19 cellular contexts compared by ENCODE assay signal in the genomic region with DNA sequence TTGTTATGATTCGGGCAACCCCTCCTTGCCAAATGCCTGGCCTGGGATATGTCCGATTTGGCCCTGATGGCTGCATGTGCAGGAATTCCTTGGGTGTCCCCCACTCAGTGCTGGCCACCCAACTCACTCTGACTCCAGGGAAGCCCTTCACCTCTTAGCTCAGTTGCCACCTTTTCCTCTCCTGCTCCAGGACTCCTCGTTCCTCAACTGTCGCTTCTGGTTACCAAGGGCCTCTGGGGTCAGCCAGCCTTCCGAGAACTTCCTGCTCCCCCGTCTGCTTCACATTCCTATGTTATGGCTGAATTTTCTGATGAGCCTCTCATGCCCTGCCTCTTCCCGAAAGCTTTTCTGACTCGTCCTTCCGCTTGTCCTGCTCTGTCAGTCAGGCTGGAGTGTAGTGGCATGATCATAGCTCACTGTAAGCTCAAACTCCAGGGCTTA.
DNase-seq lines count a peak whose midpoint lies in the region; ATAC-seq and TF ChIP-seq lines count a peak whose summit lies in the region.
"Had no signal": no experiment of that assay in that cellular context is flagged by ENCODE, and none has a peak within 500 bp of the region (broad histone marks: within the 10 kb centered on the region; RNA-seq: fewer than 3 reads in every experiment).

No MANE protein-coding gene starts in this region.

- no peak for TF ChIP-seq POLR2A in vagina (IDR thresholded peaks at IDR 0.05)

- no peaks in the 10 kb centered on the region for H3K9me3 ChIP-seq in right atrium auricular region
- no peaks in the 10 kb centered on the region for H3K9me3 ChIP-seq in vagina
- H3K9me3 ChIP-seq: SJCRH30 had no signal

- no peak for TF ChIP-seq CTCF in right atrium auricular region (IDR thresholded peaks at IDR 0.05)
- no peak for TF ChIP-seq CTCF in fibroblast of villous mesenchyme (IDR thresholded peaks at IDR 0.05; ENCODE audit: insufficient read depth, low read depth, low read length)
- no peak for TF ChIP-seq CTCF in nephron progenitor cell (IDR thresholded peaks at IDR 0.05)
- TF ChIP-seq CTCF in vagina (IDR thresholded peaks at IDR 0.05): no peak

- no peaks in the 10 kb centered on the region for H3K4me1 ChIP-seq in right atrium auricular region
- H3K4me1 ChIP-seq in vagina: no peaks in the 10 kb centered on the region
- H3K4me1 ChIP-seq: SJCRH30 had no signal

- H3K36me3 Mint-ChIP-seq in nephron progenitor cell (ENCODE audit: low read depth): no peaks in the 10 kb centered on the region

- H3K4me3 Mint-ChIP-seq in nephron progenitor cell: no peak overlapping the region
- H3K4me3 Mint-ChIP-seq: B cell had no signal

- H3K4me1 Mint-ChIP-seq in nephron progenitor cell: peaks cover 9% of the 10 kb centered on the region
- H3K4me1 Mint-ChIP-seq: B cell had no signal

- no peaks in the 10 kb centered on the region for H3K36me3 ChIP-seq in right atrium auricular region
- no peaks in the 10 kb centered on the region for H3K36me3 ChIP-seq in vagina
- H3K36me3 ChIP-seq: SJCRH30 had no signal

- no peak for ATAC-seq in Right ventricle myocardium superior (ENCODE audit: poor library complexity)

- intact Hi-C loops in Right ventricle myocardium superior (cut with DNase I) (no loop called here), vagina (cut with DNase I) (no loop called here)

- peaks cover 6% of the 10 kb centered on the region for H3K9me3 Mint-ChIP-seq in nephron progenitor cell

- peak; percentile 42 for DNase-seq in right atrium auricular region (ENCODE audit: low spot score)
- DNase-seq in Right ventricle myocardium superior: no peak
- DNase-seq in fibroblast of villous mesenchyme (ENCODE audit: low read depth): peak; percentile 6
- DNase-seq in nephron progenitor cell: no peak
- DNase-seq in vagina (ENCODE audit: extremely low spot score in 2 of 2): peak; percentile 58 to 77
- no peak for DNase-seq in NK-92 (lab: John Stamatoyannopoulos, UW; ENCODE audit: unreplicated experiment)
- DNase-seq in HT-29 (ENCODE audit: low spot score): no peak
- DNase-seq in OCI-M2 (lab: John Stamatoyannopoulos, UW; ENCODE audit: unreplicated experiment): no peak
- DNase-seq: 8988T, DMS79 treated with DMSO at 0.1 percent for 48 hours, GDM1, HCEC 1CT, NCI-H1105 treated with DMSO at 0.1 percent for 48 hours, NCI-H1694, NCI-H510A treated with DMSO at 0.1 percent for 48 hours, NCI-H82, PC-9, SJCRH30 had no signal

- no peak overlapping the region for H3K4me3 ChIP-seq in right atrium auricular region
- no peak overlapping the region for H3K4me3 ChIP-seq in fibroblast of villous mesenchyme (ENCODE audit: low read depth, low read length)
- H3K4me3 ChIP-seq in vagina: no peak overlapping the region
- H3K4me3 ChIP-seq: PC-9, SJCRH30 had no signal

- H3K27ac Mint-ChIP-seq in nephron progenitor cell: peak overlapping the region; percentile 15
- H3K27ac Mint-ChIP-seq: B cell had no signal

- H3K27ac ChIP-seq in right atrium auricular region: no peak overlapping the region
- no peak overlapping the region for H3K27ac ChIP-seq in vagina
- H3K27ac ChIP-seq: PC-9, SJCRH30 had no signal

- H3K27me3 Mint-ChIP-seq in nephron progenitor cell (ENCODE audit: low read depth, poor library complexity): no peaks in the 10 kb centered on the region

- H3K27me3 ChIP-seq in right atrium auricular region: no peaks in the 10 kb centered on the region
- no peaks in the 10 kb centered on the region for H3K27me3 ChIP-seq in vagina

Comparison
In these comparisons a context has a peak if more than half of its experiments do, and no peak if none do; other contexts are left out.
1. DNase-seq: peak in right atrium auricular region (single experiment), fibroblast of villous mesenchyme (single experiment) and vagina (2 of 2); none in Right ventricle myocardium superior (single experiment), nephron progenitor cell (single experiment), NK-92 (single experiment), HT-29 (single experiment) and OCI-M2 (single experiment).